Comparison of ENCODE assay signal across 15 cellular contexts in the genomic region with DNA sequence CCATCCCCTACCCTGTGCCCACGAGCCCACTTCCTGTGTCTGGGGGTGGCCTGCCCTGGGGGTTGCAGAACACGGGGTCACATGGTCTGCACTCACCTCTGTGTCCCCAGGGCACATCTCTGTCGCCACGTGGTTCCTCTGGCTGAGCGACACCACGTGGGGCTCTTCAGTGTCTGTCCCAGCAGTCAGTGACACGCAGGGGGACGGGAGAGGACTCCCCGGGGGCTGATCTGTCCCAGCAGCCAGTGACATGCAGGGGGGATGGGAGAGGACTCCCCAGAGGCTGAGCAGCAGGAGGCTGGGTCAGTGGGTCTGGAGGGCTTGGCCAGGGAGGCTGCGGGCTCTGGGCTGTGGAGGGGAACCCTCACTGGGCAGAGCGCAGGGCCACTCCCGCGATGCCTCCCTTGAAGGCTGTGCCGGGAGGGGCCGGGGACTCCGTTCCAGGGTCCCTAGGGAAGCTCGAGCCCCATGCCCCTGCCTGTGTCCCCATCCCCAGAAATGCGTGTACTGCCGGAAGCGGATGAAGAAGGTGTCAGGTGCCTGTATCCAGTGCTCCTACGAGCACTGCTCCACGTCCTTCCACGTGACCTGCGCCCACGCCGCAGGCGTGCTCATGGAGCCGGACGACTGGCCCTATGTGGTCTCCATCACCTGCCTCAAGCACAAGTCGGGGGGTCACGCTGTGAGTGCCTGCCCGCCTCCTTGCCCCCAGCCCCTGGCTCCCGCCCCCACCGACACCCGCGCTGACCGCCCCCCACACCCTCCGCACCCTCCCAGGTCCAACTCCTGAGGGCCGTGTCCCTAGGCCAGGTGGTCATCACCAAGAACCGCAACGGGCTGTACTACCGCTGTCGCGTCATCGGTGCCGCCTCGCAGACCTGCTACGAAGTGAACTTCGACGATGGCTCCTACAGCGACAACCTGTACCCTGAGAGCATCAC.
DNase-seq lines count a peak whose midpoint lies in the region; ATAC-seq, FAIRE-seq and TF ChIP-seq lines count a peak whose summit lies in the region.
"Had no signal": no experiment of that assay in that cellular context is flagged by ENCODE, and none has a peak within 500 bp of the region (broad histone marks: within the 10 kb centered on the region; RNA-seq: fewer than 3 reads in every experiment).

No MANE protein-coding gene starts in this region.

- CTCF ChIA-PET in K562 (lab: Yijun Ruan, JAX; ENCODE audit: low intra/inter-chr PET ratio) = no interaction called here

- no peak overlapping the region for H3K4ac ChIP-seq in neuronal stem cell (ENCODE audit: low read length)

- peak overlapping the region; percentile 1 for H3K14ac ChIP-seq in neuronal stem cell (ENCODE audit: low read length)

- peak overlapping the region; percentile 76 for H3K18ac ChIP-seq in neuronal stem cell (ENCODE audit: low read length)

- H3K23ac ChIP-seq in neuronal stem cell (ENCODE audit: low read depth, low read length, poor library complexity) = peak overlapping the region; percentile 80

- no peak overlapping the region for H2AFZ ChIP-seq in K562 (ENCODE audit: low read depth, low read length)
- H2AFZ ChIP-seq in neuronal stem cell (ENCODE audit: low read length) = no peak overlapping the region

- H3K27me3 Mint-ChIP-seq in CD4-positive, CD25-positive, alpha-beta regulatory T cell = peaks cover 5% of the 10 kb centered on the region
- peaks cover 2% of the 10 kb centered on the region for H3K27me3 Mint-ChIP-seq in IgD-negative memory B cell
- no peaks in the 10 kb centered on the region for H3K27me3 Mint-ChIP-seq in type B pancreatic cell
- H3K27me3 Mint-ChIP-seq: progenitor cell of endocrine pancreas had no signal

- POLR2A ChIA-PET in K562 (lab: Yijun Ruan, JAX) = interaction anchor here (0.6 to 0.7 kb wide), 3 partner anchors 10 to 1534 kb away, joined by 3 to 4 read pairs (median 3); no protein-coding TSS in a partner anchor

- no peak overlapping the region for H2BK5ac ChIP-seq in neuronal stem cell (ENCODE audit: low read length)

- TF ChIP-seq CTCF in K562 (IDR thresholded peaks at IDR 0.05 in 2 of 3, conservative IDR thresholded peaks at IDR 0.05 in 1 of 3; ENCODE audit: insufficient read depth in 2 of 3, low read depth in 1 of 3, low read length in 3 of 3) (no peak), type B pancreatic cell (conservative IDR thresholded peaks at IDR 0.05) (no peak)

- BruUV-seq in K562 (replicated peaks; lab: Mats Ljungman, UMichigan) = no TSS peak

- H3K9ac ChIP-seq in K562 (ENCODE audit: insufficient read depth in 1 of 2, low read depth in 2 of 2, low read length in 2 of 2) (no peak overlapping the region; a peak in 1 of 4 replicates), neuronal stem cell (ENCODE audit: low read depth, low read length, poor library complexity) (no peak overlapping the region)

- H3K4me3 ChIP-seq in CD4-positive, CD25-positive, alpha-beta regulatory T cell (ENCODE audit: low read depth, low read length) = no peak overlapping the region
- H3K4me3 ChIP-seq in K562 = no peak overlapping the region
- H3K4me3 ChIP-seq in neuronal stem cell (ENCODE audit: low read length in 2 of 2) = no peak overlapping the region
- H3K4me3 ChIP-seq: cardiac muscle cell had no signal

- H2BK120ac ChIP-seq in neuronal stem cell (ENCODE audit: low read depth, low read length) = no peak overlapping the region

- no peaks in the 10 kb centered on the region for H3K9me3 ChIP-seq in CD4-positive, CD25-positive, alpha-beta regulatory T cell (ENCODE audit: control insufficient read depth in 2 of 2, low read length in 2 of 2)
- no peaks in the 10 kb centered on the region for H3K9me3 ChIP-seq in K562 (replicated peaks; ENCODE audit: control insufficient read depth, insufficient read depth, low read depth, low read length)
- H3K9me3 ChIP-seq in neuronal stem cell (replicated peaks in 1 of 2; ENCODE audit: control insufficient read depth in 2 of 2, insufficient read depth in 1 of 2, low read depth in 1 of 2, low read length in 2 of 2) = no peaks in the 10 kb centered on the region

- peak overlapping the region in 2 of 3 donors; percentile 67 to 93 for H3K27ac Mint-ChIP-seq in CD4-positive, CD25-positive, alpha-beta regulatory T cell
- H3K27ac Mint-ChIP-seq in IgD-negative memory B cell = peak overlapping the region; percentile 91 to 96 (median 94)
- no peak overlapping the region for H3K27ac Mint-ChIP-seq in type B pancreatic cell
- H3K27ac Mint-ChIP-seq: endodermal cell, progenitor cell of endocrine pancreas had no signal

- no peak for ATAC-seq in CD4-positive, CD25-positive, alpha-beta regulatory T cell (ENCODE audit: low read depth in 2 of 2)
- ATAC-seq in K562 (no peak), HG03280 (IDR thresholded peaks at IDR 0.05; ENCODE audit: unreplicated experiment) (no peak), HG02970 (IDR thresholded peaks at IDR 0.05; ENCODE audit: low FRiP score, unreplicated experiment) (no peak)

- H3K79me1 ChIP-seq in neuronal stem cell (ENCODE audit: low read depth, low read length) = peaks cover 11% of the 10 kb centered on the region

- TF ChIP-seq RAD21 in K562 (CRISPR knock-in tag; conservative IDR thresholded peaks at IDR 0.05 in 1 of 2, IDR thresholded peaks at IDR 0.05 in 1 of 2) = no peak

- H2BK12ac ChIP-seq in neuronal stem cell (ENCODE audit: low read length) = no peak overlapping the region

- no peaks in the 10 kb centered on the region for H3K9me1 ChIP-seq in K562 (ENCODE audit: control insufficient read depth, insufficient read depth, low read length)

- H4K91ac ChIP-seq in neuronal stem cell (ENCODE audit: low read depth, low read length, poor library complexity) = no peak overlapping the region

- intact Hi-C loops in K562 (cut with micrococcal nuclease) = no loop called here

- no peaks in the 10 kb centered on the region for H3K79me2 ChIP-seq in K562 (ENCODE audit: control insufficient read depth, insufficient read depth, low read length)

- no peaks in the 10 kb centered on the region for H3K27me3 ChIP-seq in CD4-positive, CD25-positive, alpha-beta regulatory T cell (ENCODE audit: control insufficient read depth, insufficient read depth, low read length)
- no peaks in the 10 kb centered on the region for H3K27me3 ChIP-seq in K562 (ENCODE audit: control insufficient read depth in 2 of 2, insufficient read depth in 2 of 2, low read length in 2 of 2)
- no peaks in the 10 kb centered on the region for H3K27me3 ChIP-seq in neuronal stem cell (ENCODE audit: control insufficient read depth in 3 of 3, insufficient read depth in 3 of 3, low read depth in 1 of 3, low read length in 3 of 3)
- H3K27me3 ChIP-seq: cardiac muscle cell had no signal

- peaks cover 20% of the 10 kb centered on the region for H3K36me3 Mint-ChIP-seq in CD4-positive, CD25-positive, alpha-beta regulatory T cell
- H3K36me3 Mint-ChIP-seq in IgD-negative memory B cell = peaks cover 12% of the 10 kb centered on the region
- H3K36me3 Mint-ChIP-seq in type B pancreatic cell = peaks cover 9% of the 10 kb centered on the region

- TF ChIP-seq EP300 in K562 (IDR thresholded peaks at IDR 0.05; ENCODE audit: low read length) = no peak

- H3K27ac ChIP-seq in CD4-positive, CD25-positive, alpha-beta regulatory T cell (ENCODE audit: insufficient read depth, low read length, poor library complexity, severe bottlenecking) = no peak overlapping the region
- H3K27ac ChIP-seq in K562 (ENCODE audit: extremely low read depth, low read depth, low read length) = no peak overlapping the region
- H3K27ac ChIP-seq in neuronal stem cell (replicated peaks; ENCODE audit: low read length) = no peak overlapping the region
- H3K27ac ChIP-seq: cardiac muscle cell had no signal

- H3K4me1 Mint-ChIP-seq in CD4-positive, CD25-positive, alpha-beta regulatory T cell = peaks cover 0 to 31% (median 16%) of the 10 kb centered on the region in 4 donors
- H3K4me1 Mint-ChIP-seq in IgD-negative memory B cell = peaks cover 16 to 21% (median 19%) of the 10 kb centered on the region in 3 donors
- H3K4me1 Mint-ChIP-seq in type B pancreatic cell (ENCODE audit: unreplicated experiment) = peaks cover 5% of the 10 kb centered on the region
- H3K4me1 Mint-ChIP-seq: endodermal cell had no signal

- no peak for FAIRE-seq in K562 (lab: Jason Lieb, UNC)
- FAIRE-seq: TTC549 had no signal

- TF ChIP-seq POLR2A in K562 (conservative IDR thresholded peaks at IDR 0.05) = no peak

- no peak overlapping the region for H2BK15ac ChIP-seq in neuronal stem cell (ENCODE audit: low read length)

- no peak overlapping the region for H2AK5ac ChIP-seq in neuronal stem cell (ENCODE audit: low read depth, low read length)

- no peaks in the 10 kb centered on the region for H3K9me3 Mint-ChIP-seq in CD4-positive, CD25-positive, alpha-beta regulatory T cell
- peaks cover 0 to 2% (median 0%) of the 10 kb centered on the region in 3 donors for H3K9me3 Mint-ChIP-seq in IgD-negative memory B cell
- H3K9me3 Mint-ChIP-seq in type B pancreatic cell = no peaks in the 10 kb centered on the region
- H3K9me3 Mint-ChIP-seq: endodermal cell had no signal

- no peak overlapping the region for H4K8ac ChIP-seq in neuronal stem cell (ENCODE audit: low read depth, low read length)

- in situ Hi-C loops in K562 (cut with MboI) = no loop called here

- H3K36me3 ChIP-seq in CD4-positive, CD25-positive, alpha-beta regulatory T cell (ENCODE audit: control insufficient read depth, insufficient read depth, low read length) = peaks cover 17% of the 10 kb centered on the region
- H3K36me3 ChIP-seq in K562 (ENCODE audit: control insufficient read depth, insufficient read depth, low read length) (peaks cover 24% of the 10 kb centered on the region; the same call in 2 of the 3 replicates), neuronal stem cell (replicated peaks in 1 of 2; ENCODE audit: control insufficient read depth in 2 of 2, insufficient read depth in 2 of 2, low read length in 2 of 2) (peaks cover 23 to 73% of the 10 kb centered on the region in 2 donors)

- H4K20me1 ChIP-seq in K562 (replicated peaks; ENCODE audit: control insufficient read depth, insufficient read depth, low read length) = no peaks in the 10 kb centered on the region

- 87% methylated on average over 26 of the region's 51 CpGs for WGBS in K562 (ENCODE audit: insufficient coverage, low coverage, missing lambda C conversion rate)
- no CpG with 5 or more reads among the region's 51 CpGs for WGBS in neuronal stem cell (ENCODE audit: extremely low coverage in 2 of 2, insufficient read length in 2 of 2, insufficient replicate concordance in 1 of 2), 2 donors

- no peak for DNase-seq in CD4-positive, CD25-positive, alpha-beta regulatory T cell
- no peak for DNase-seq in K562 (ENCODE audit: extremely low read depth in 1 of 4, low spot score in 3 of 4)
- no peak for DNase-seq in neuronal stem cell (ENCODE audit: low spot score)
- DNase-seq in CD1c-positive myeloid dendritic cell (ENCODE audit: extremely low spot score) = no peak
- no peak for DNase-seq in type B pancreatic cell (ENCODE audit: extremely low spot score, unreplicated experiment)
- DNase-seq: activated naive CD4-positive, alpha-beta T cell treated with Interleukin-2 at 50 U/mL for 16 hours; endodermal cell; foreskin fibroblast; NCI-H1105 treated with DMSO at 0.1 percent for 48 hours had no signal

- H3K4me2 ChIP-seq in K562 (ENCODE audit: insufficient read depth, low read length) (no peak overlapping the region), neuronal stem cell (ENCODE audit: insufficient read depth, low read length, poor library complexity, severe bottlenecking) (no peak overlapping the region)

- no peak overlapping the region for H3K4me3 Mint-ChIP-seq in CD4-positive, CD25-positive, alpha-beta regulatory T cell
- peak overlapping the region in 3 of 4 donors; percentile 45 to 77 (median 61) for H3K4me3 Mint-ChIP-seq in IgD-negative memory B cell
- no peak overlapping the region for H3K4me3 Mint-ChIP-seq in type B pancreatic cell
- H3K4me3 Mint-ChIP-seq: endodermal cell had no signal

- peaks cover 15% of the 10 kb centered on the region for H3K4me1 ChIP-seq in CD4-positive, CD25-positive, alpha-beta regulatory T cell (ENCODE audit: control insufficient read depth, insufficient read depth, low read length, poor library complexity, severe bottlenecking)
- H3K4me1 ChIP-seq in K562 (replicated peaks in 1 of 2; ENCODE audit: control insufficient read depth in 2 of 2, insufficient read depth in 2 of 2, low read length in 2 of 2) (peaks cover 0 to 26% of the 10 kb centered on the region in 2 experiments; a peak in 3 of 5 replicates), neuronal stem cell (ENCODE audit: control insufficient read depth in 2 of 2, insufficient read depth in 1 of 2, low read depth in 1 of 2, low read length in 2 of 2) (no peaks in the 10 kb centered on the region)

Comparison
In these comparisons a context has a peak if more than half of its experiments do, and no peak if none do; other contexts are left out.
1. H3K4me3 Mint-ChIP-seq: peak in IgD-negative memory B cell (3 of 4); none in CD4-positive, CD25-positive, alpha-beta regulatory T cell (0 of 4) and type B pancreatic cell (single experiment).